ENCODE assay signal across 18 cellular contexts in the genomic region with DNA sequence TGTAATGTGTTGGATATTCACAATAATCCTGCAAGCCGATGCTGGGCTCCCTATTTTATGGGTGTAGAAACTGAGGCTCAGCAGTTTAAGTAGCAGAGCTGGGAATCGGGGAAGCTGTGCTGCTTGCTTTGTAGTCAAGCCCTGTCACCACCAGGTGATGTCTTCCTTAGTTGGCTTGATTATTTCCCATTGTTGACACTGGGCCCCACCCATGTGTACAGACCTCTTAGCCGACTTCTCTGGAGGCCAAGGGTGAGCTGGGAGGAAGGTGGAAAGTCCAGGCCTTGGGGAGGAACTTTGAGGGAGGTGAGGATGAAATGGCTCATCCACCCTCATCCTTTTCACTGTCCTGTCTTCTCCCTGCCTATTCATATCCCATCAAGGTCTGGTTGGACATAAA.
"Had no signal": no experiment of that assay in that cellular context is flagged by ENCODE, and none has a peak within 500 bp of the region (broad histone marks: within the 10 kb centered on the region; RNA-seq: fewer than 3 reads in every experiment).

No MANE protein-coding gene starts in this region.

- DNase-seq: activated CD4-positive, alpha-beta memory T cell treated with anti-CD3 and anti-CD28 coated beads, Interleukin-2, amount 10 ng/mL, durations not matched to agents 7 days and 5 days; activated CD4-positive, alpha-beta T cell treated with anti-CD3 and anti-CD28 coated beads for 4 hours; activated effector memory CD4-positive, alpha-beta T cell treated with Interleukin-2 at 50 U/mL for 16 hours; activated T-cell treated with anti-CD3 and anti-CD28 coated beads, Interleukin-2, amount 50 U/mL, for 24 hours; caudate nucleus; esophagus squamous epithelium; hippocampal formation; mesendoderm; stimulated activated CD4-positive, alpha-beta T cell treated with anti-CD3 and anti-CD28 coated beads, Interleukin-2, amount 100 ng/mL, for 48 hours had no signal

- ATAC-seq: activated naive CD4-positive, alpha-beta T cell treated with anti-CD3 and anti-CD28 coated beads, Interleukin-2, amount 50 U/mL, for 72 hours; stimulated activated memory B cell treated with anti-CD40 and anti-IgM and Interleukin-4, amounts not matched to agents 10 μg/mL and 1 μg/mL and 100 μg/mL, for 72 hours; WTC11 had no signal

- H3K36me3 ChIP-seq: esophagus squamous epithelium, tibial artery, vagina had no signal

- H3K4me3 ChIP-seq: coronary artery, esophagus squamous epithelium, tibial artery, vagina had no signal

- FAIRE-seq: endothelial cell of umbilical vein, keratinocyte, TTC549 had no signal

- H3K27ac ChIP-seq: coronary artery, esophagus squamous epithelium, tibial artery, vagina had no signal

- H3K27me3 ChIP-seq: vagina had no signal

- H3K9me3 ChIP-seq: esophagus squamous epithelium, tibial artery, vagina had no signal

- H3K4me1 ChIP-seq: esophagus squamous epithelium, tibial artery, vagina had no signal
